ENCODE assay signal across 8 cellular contexts in the genomic region with DNA sequence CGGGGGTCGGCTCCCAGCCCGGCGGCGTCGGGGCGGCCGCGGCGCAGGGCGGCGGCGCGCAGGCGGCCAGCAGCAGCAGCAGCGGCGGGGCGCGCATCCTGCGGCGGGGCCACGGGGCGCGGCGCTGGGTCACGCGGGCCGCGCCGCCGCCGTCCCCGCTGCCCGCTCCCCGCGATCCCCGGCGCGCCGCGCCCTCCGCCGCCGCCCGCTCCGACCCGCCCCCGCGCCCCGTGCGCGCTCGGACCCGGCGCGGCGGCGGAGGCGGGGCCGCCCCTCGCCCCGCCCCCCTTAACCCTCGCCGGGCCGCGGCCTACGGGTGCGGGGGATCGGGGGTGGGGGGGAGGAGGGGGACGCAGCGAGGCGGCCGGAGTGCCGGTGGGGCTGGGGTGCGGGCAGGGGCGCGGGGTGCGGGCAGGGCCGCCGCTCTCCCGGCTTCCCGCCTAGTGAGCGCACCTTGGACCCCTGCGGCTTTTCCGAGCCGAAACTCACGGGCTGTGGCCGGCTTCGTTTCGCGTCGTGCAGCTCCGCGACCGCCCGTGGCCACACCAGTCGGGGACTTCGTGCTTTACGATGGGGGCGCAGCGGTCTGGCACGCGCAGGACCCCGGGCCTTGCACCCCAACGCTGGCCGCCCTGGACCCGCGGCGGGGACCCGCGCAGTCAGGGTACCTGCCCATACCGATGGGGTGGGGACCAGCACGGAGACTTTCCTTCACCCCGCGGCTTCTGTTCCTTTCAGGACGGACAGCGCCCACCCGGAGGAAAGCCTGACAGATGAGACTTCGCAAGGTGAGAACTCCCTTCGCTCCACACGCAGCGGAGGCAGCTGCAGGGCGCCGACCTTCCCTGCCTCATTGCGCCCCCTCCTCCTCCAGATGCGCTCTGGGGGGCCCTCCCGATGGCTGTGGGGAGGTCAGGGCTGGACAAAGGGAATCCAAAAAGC. TPM values are rescaled to one million over a fixed set of nuclear protein-coding genes. Genes with fewer than 3 reads are reported as not detected.
DNase-seq lines count a peak whose midpoint lies in the region; ATAC-seq and TF ChIP-seq lines count a peak whose summit lies in the region.

A gene (minus strand): TSS at position 217 of the 942 bp plus-strand sequence. CDS start 120 bp downstream, at position 97.

- H3K27me3 ChIP-seq in left ventricle myocardium inferior (ENCODE audit: low read depth): peaks cover 84% of the 10 kb centered on the region
- peaks cover 0 to 51% (median 15%) of the 10 kb centered on the region in 7 donors for H3K27me3 ChIP-seq in spleen (replicated peaks in 1 of 7)
- H3K27me3 ChIP-seq in HAP-1 (ENCODE audit: low read depth): peaks cover 4% of the 10 kb centered on the region; the same call in 1 of the 2 replicates

- peak; percentile 15 for ATAC-seq in WTC11
- no peak for ATAC-seq in HG03097 (IDR thresholded peaks at IDR 0.05; ENCODE audit: low FRiP score, unreplicated experiment)

- H3K9me3 ChIP-seq in left ventricle myocardium inferior (replicated peaks) (no peaks in the 10 kb centered on the region), spleen (no peaks in the 10 kb centered on the region), HAP-1 (no peaks in the 10 kb centered on the region)

- H3K4me1 ChIP-seq in left ventricle myocardium inferior (peaks cover 27% of the 10 kb centered on the region), spleen (peaks cover 8 to 64% (median 43%) of the 10 kb centered on the region in 6 donors), HAP-1 (no peaks in the 10 kb centered on the region)

- peak within 1 kb of the TSS; percentile 64 for H3K4me3 ChIP-seq in left ventricle myocardium inferior
- peak within 1 kb of the TSS; percentile 21 to 80 (median 50) for H3K4me3 ChIP-seq in spleen
- H3K4me3 ChIP-seq in HAP-1: no peak within 1 kb of the TSS

- CTCF ChIA-PET in WTC11 (lab: Charles Lee): no interaction called here

- no peak for TF ChIP-seq POLR2A in spleen (IDR thresholded peaks at IDR 0.05)

- H3K36me3 Mint-ChIP-seq in WTC11: no peaks in the 10 kb centered on the region

- no peak within 1 kb of the TSS for H3K27ac Mint-ChIP-seq in WTC11

- in situ Hi-C loops in HAP-1 (cut with MboI; ENCODE audit: low sequenced_read_pairs): no loop called here

- H3K4me1 Mint-ChIP-seq in WTC11: peaks cover 10% of the 10 kb centered on the region; the same call in 1 of the 2 replicates

- TF ChIP-seq CTCF in WTC11 (IDR thresholded peaks at IDR 0.05) (no peak), left ventricle myocardium inferior (IDR thresholded peaks at IDR 0.05; ENCODE audit: borderline replicate concordance) (no peak), spleen (IDR thresholded peaks at IDR 0.05 in 8 of 11, conservative IDR thresholded peaks at IDR 0.05 in 3 of 11) (no peak)

- peaks cover 25% of the 10 kb centered on the region for H3K27me3 Mint-ChIP-seq in WTC11 (ENCODE audit: low read depth)

- POLR2A ChIA-PET in WTC11 (lab: Charles Lee): no interaction called here

- no peaks in the 10 kb centered on the region for H3K9me3 Mint-ChIP-seq in WTC11

- H3K4me3 Mint-ChIP-seq in WTC11: peak within 1 kb of the TSS; percentile 72

- intact Hi-C loops in left ventricle myocardium inferior (cut with micrococcal nuclease): no loop called here
- intact Hi-C loops in spleen (cut with DNase I; ENCODE audit: low total_unique reads): no loop called here

- DNase-seq in NCI-H2171 (lab: John Stamatoyannopoulos, UW): peak; percentile 6
- DNase-seq in NCI-H2171 treated with DMSO at 0.1 percent for 48 hours (lab: John Stamatoyannopoulos, UW): no peak
- peak; percentile 59 for DNase-seq in WTC11 (ENCODE audit: low spot score)
- DNase-seq in left ventricle myocardium inferior: no peak
- peak; percentile 79 for DNase-seq in spleen
- no peak for DNase-seq in HAP-1 (ENCODE audit: low spot score in 2 of 2)
- no peak for DNase-seq in T-helper 9 cell

- H3K36me3 ChIP-seq in left ventricle myocardium inferior: no peaks in the 10 kb centered on the region
- no peaks in the 10 kb centered on the region for H3K36me3 ChIP-seq in spleen
- H3K36me3 ChIP-seq in HAP-1 (replicated peaks): no peaks in the 10 kb centered on the region

- H3K27ac ChIP-seq in left ventricle myocardium inferior (replicated peaks) (no peak within 1 kb of the TSS), spleen (no peak within 1 kb of the TSS)

- 7 to 11% (median 9%) methylated on average over 27 to 127 of the region's 127 CpGs; no CpG with 5 or more reads in 1 of the 5 donors for WGBS in spleen, 5 donors

TF ChIP-seq in WTC11, 78 proteins besides CTCF, POLR2A, EP300 and RAD21 (continues in another document):
- TF ChIP-seq ZBTB21 (CRISPR knock-in tag; IDR thresholded peaks at IDR 0.05; ENCODE audit: borderline replicate concordance) (no peak), GABPB1 (CRISPR knock-in tag; IDR thresholded peaks at IDR 0.05) (no peak), CREB1 (CRISPR knock-in tag; IDR thresholded peaks at IDR 0.05) (peak; percentile 64; the same call in 1 of the 2 replicates), ZNF317 (CRISPR knock-in tag; IDR thresholded peaks at IDR 0.05; ENCODE audit: borderline replicate concordance, low read depth) (no peak)
- TF ChIP-seq, protein P1, sequence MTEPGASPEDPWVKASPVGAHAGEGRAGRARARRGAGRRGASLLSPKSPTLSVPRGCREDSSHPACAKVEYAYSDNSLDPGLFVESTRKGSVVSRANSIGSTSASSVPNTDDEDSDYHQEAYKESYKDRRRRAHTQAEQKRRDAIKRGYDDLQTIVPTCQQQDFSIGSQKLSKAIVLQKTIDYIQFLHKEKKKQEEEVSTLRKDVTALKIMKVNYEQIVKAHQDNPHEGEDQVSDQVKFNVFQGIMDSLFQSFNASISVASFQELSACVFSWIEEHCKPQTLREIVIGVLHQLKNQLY (CRISPR knock-in tag; IDR thresholded peaks at IDR 0.05): 0 out of 2 replicates have a peak, but pooled peaks have one; percentile 35
- TF ChIP-seq, protein P2, sequence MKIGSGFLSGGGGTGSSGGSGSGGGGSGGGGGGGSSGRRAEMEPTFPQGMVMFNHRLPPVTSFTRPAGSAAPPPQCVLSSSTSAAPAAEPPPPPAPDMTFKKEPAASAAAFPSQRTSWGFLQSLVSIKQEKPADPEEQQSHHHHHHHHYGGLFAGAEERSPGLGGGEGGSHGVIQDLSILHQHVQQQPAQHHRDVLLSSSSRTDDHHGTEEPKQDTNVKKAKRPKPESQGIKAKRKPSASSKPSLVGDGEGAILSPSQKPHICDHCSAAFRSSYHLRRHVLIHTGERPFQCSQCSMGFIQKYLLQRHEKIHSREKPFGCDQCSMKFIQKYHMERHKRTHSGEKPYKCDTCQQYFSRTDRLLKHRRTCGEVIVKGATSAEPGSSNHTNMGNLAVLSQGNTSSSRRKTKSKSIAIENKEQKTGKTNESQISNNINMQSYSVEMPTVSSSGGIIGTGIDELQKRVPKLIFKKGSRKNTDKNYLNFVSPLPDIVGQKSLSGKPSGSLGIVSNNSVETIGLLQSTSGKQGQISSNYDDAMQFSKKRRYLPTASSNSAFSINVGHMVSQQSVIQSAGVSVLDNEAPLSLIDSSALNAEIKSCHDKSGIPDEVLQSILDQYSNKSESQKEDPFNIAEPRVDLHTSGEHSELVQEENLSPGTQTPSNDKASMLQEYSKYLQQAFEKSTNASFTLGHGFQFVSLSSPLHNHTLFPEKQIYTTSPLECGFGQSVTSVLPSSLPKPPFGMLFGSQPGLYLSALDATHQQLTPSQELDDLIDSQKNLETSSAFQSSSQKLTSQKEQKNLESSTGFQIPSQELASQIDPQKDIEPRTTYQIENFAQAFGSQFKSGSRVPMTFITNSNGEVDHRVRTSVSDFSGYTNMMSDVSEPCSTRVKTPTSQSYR (CRISPR knock-in tag; IDR thresholded peaks at IDR 0.05): no peak
- TF ChIP-seq, protein P3, sequence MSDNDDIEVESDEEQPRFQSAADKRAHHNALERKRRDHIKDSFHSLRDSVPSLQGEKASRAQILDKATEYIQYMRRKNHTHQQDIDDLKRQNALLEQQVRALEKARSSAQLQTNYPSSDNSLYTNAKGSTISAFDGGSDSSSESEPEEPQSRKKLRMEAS (CRISPR knock-in tag; IDR thresholded peaks at IDR 0.05): peak; percentile 82
- TF ChIP-seq, protein P4, sequence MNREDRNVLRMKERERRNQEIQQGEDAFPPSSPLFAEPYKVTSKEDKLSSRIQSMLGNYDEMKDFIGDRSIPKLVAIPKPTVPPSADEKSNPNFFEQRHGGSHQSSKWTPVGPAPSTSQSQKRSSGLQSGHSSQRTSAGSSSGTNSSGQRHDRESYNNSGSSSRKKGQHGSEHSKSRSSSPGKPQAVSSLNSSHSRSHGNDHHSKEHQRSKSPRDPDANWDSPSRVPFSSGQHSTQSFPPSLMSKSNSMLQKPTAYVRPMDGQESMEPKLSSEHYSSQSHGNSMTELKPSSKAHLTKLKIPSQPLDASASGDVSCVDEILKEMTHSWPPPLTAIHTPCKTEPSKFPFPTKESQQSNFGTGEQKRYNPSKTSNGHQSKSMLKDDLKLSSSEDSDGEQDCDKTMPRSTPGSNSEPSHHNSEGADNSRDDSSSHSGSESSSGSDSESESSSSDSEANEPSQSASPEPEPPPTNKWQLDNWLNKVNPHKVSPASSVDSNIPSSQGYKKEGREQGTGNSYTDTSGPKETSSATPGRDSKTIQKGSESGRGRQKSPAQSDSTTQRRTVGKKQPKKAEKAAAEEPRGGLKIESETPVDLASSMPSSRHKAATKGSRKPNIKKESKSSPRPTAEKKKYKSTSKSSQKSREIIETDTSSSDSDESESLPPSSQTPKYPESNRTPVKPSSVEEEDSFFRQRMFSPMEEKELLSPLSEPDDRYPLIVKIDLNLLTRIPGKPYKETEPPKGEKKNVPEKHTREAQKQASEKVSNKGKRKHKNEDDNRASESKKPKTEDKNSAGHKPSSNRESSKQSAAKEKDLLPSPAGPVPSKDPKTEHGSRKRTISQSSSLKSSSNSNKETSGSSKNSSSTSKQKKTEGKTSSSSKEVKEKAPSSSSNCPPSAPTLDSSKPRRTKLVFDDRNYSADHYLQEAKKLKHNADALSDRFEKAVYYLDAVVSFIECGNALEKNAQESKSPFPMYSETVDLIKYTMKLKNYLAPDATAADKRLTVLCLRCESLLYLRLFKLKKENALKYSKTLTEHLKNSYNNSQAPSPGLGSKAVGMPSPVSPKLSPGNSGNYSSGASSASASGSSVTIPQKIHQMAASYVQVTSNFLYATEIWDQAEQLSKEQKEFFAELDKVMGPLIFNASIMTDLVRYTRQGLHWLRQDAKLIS (CRISPR knock-in tag; IDR thresholded peaks at IDR 0.05; ENCODE audit: borderline replicate concordance): 0 out of 2 replicates have a peak, but pooled peaks have one; percentile 36

RNA-seq across cellular contexts. Expression of the gene that starts here (rescaled TPM):
- total RNA-seq in WTC11 (2021): 30.4 to 37.5 TPM (median 34.9 TPM) in 3 replicates
- 3.6 TPM for total RNA-seq in left ventricle myocardium inferior
- total RNA-seq in spleen: 1 to 10 TPM; 2.2 to 8.8 (median 5.6) TPM
- polyA plus RNA-seq in spleen: 1 to 10 TPM; 2.2 to 4.4 (median 3.4) TPM

Comparison
In these comparisons a context has a peak if more than half of its experiments do, and no peak if none do; other contexts are left out.
1. DNase-seq: peak in NCI-H2171 (single experiment), WTC11 (single experiment) and spleen (single experiment); none in NCI-H2171 treated with DMSO at 0.1 percent for 48 hours (single experiment), left ventricle myocardium inferior (single experiment), HAP-1 (0 of 2) and T-helper 9 cell (single experiment).